Comparison of ENCODE assay signal across 1 cellular context in the genomic region with DNA sequence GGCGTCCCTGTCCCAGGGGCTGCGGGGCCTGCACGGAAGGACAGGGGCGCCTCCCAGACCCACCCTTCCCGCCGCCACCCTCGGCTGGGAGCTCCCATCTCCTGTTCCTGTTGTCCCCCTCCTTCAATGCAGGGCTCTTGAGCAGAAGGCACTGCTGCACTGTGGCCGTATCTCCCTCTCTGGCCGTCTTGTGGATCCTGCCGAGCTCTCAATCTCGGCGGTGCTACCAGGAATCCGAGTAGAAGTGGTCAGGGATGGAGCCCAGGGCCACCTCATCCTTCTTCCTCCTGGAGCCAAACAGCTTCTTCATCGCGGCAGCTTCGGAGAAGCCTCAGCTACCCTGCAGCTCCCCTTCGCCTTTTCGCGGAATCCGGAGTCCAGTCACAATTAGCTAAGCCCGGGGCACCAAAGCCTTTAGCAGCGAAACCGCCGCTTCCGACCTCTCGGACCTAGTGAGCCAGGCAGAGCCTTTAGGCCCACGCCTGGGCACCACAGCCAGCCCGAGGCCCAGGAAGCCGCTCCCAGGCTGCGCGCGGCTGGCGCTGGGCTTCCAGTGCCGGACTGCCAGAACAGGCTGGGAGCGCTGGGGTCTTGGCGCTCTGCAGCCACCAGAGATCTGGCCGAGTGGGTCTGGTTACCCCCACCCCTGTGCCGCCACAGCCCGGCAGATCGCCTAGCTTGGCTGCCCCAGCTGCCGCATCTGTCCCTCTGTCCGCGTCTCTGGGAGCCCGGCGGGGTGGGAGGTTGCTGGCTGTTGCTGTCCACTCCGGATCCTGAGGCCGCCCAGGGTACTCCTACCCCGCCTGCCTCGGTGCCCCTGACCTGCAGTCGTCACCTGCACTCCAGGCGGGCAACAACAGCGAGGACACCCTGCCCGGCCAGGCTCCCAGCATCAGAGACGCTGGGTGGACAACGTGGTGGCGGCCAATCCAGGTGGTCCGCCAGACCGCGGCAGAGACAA.
TF ChIP-seq lines count a peak whose summit lies in the region.

No MANE protein-coding gene starts in this region.

TF ChIP-seq in HepG2, 621 proteins besides CTCF, POLR2A, EP300 and RAD21 (continued from another document):
- 0 out of 2 replicates have a peak, but pooled peaks have one; percentile 64 for TF ChIP-seq ZFYVE20 (CRISPR knock-in tag; IDR thresholded peaks at IDR 0.05; ENCODE audit: borderline replicate concordance, low read depth)
- no peak for TF ChIP-seq ZEB1 (IDR thresholded peaks at IDR 0.05; ENCODE audit: insufficient replicate concordance, low read depth)
- TF ChIP-seq ZNF501 (CRISPR knock-in tag; IDR thresholded peaks at IDR 0.05): peak; percentile 34; the same call in 1 of the 2 replicates
- 0 out of 2 replicates have a peak, but pooled peaks have one; percentile 21 for TF ChIP-seq POGK (CRISPR knock-in tag; conservative IDR thresholded peaks at IDR 0.05)
- TF ChIP-seq ZKSCAN8 (CRISPR knock-in tag; IDR thresholded peaks at IDR 0.05; ENCODE audit: borderline replicate concordance): no peak
- 0 out of 2 replicates have a peak, but pooled peaks have one; percentile 24 for TF ChIP-seq DR1 (CRISPR knock-in tag; IDR thresholded peaks at IDR 0.05)
- TF ChIP-seq CHCHD3 (CRISPR knock-in tag; IDR thresholded peaks at IDR 0.05): 0 out of 2 replicates have a peak, but pooled peaks have one; percentile 59
- TF ChIP-seq UBTF (CRISPR knock-in tag; IDR thresholded peaks at IDR 0.05): peak; percentile 65
- TF ChIP-seq SALL2 (CRISPR knock-in tag; IDR thresholded peaks at IDR 0.05): 0 out of 2 replicates have a peak, but pooled peaks have one; percentile 30
- peak; percentile 46; the same call in 1 of the 2 replicates for TF ChIP-seq EZH2 (conservative IDR thresholded peaks at IDR 0.05; ENCODE audit: low read depth, low read length)
- TF ChIP-seq, protein P1, sequence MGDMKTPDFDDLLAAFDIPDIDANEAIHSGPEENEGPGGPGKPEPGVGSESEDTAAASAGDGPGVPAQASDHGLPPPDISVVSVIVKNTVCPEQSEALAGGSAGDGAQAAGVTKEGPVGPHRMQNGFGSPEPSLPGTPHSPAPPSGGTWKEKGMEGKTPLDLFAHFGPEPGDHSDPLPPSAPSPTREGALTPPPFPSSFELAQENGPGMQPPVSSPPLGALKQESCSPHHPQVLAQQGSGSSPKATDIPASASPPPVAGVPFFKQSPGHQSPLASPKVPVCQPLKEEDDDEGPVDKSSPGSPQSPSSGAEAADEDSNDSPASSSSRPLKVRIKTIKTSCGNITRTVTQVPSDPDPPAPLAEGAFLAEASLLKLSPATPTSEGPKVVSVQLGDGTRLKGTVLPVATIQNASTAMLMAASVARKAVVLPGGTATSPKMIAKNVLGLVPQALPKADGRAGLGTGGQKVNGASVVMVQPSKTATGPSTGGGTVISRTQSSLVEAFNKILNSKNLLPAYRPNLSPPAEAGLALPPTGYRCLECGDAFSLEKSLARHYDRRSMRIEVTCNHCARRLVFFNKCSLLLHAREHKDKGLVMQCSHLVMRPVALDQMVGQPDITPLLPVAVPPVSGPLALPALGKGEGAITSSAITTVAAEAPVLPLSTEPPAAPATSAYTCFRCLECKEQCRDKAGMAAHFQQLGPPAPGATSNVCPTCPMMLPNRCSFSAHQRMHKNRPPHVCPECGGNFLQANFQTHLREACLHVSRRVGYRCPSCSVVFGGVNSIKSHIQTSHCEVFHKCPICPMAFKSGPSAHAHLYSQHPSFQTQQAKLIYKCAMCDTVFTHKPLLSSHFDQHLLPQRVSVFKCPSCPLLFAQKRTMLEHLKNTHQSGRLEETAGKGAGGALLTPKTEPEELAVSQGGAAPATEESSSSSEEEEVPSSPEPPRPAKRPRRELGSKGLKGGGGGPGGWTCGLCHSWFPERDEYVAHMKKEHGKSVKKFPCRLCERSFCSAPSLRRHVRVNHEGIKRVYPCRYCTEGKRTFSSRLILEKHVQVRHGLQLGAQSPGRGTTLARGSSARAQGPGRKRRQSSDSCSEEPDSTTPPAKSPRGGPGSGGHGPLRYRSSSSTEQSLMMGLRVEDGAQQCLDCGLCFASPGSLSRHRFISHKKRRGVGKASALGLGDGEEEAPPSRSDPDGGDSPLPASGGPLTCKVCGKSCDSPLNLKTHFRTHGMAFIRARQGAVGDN (CRISPR knock-in tag; IDR thresholded peaks at IDR 0.05): peak; percentile 35
